Comparison of ENCODE assay signal across 8 cellular contexts in the genomic region with DNA sequence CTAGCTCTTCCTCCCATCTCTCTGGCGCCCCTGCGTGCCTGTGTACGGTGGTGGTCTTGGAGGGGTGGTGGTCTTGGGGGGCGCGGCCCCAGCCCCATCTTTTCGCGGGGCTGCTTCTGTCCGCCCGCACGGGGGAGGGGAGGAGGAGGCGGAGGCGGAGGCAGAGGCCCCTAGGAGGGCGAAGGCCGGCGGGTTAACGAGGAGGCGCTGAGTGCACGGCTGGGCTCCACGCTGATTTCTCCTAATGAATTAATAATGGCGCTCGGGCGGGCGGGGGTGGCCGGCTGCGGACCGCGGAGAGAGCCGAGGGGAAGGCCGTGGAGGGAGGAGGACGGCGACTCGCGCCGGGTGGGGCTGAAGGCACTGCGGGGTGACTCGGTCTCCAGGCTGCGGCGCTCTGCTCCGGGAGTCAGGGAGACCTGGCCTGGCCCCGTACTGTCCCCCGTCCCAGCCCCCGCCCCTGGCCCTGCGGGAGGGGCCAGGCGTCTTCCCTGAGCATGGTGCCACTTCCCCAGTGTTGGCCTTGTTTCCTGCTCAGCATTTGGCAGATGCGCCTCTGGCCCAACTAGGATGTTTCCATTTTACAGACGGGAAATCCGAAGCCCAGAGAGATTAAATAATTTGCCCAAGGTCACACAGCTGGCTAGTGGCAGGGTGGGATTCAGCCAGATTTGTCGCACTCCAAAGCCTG. TPM values are rescaled to one million over a fixed set of nuclear protein-coding genes. Genes with fewer than 3 reads are reported as not detected.
A peak's percentile ranks its signal among the peaks of the same experiment; 100 is the strongest.
DNase-seq lines count a peak whose midpoint lies in the region; ATAC-seq, FAIRE-seq and TF ChIP-seq lines count a peak whose summit lies in the region.

No MANE protein-coding gene starts in this region.

- H3K4me2 ChIP-seq in BLaER1, result peak overlapping the region; percentile 75

- H3K9me3 ChIP-seq in BLaER1 (no peaks in the 10 kb centered on the region), HUES6 (ENCODE audit: control insufficient read depth, insufficient read depth, low read depth, low read length) (no peaks in the 10 kb centered on the region), small intestine (ENCODE audit: control insufficient read depth, low read depth) (no peaks in the 10 kb centered on the region)

- H3K9ac ChIP-seq in BLaER1 (peak overlapping the region; percentile 3; the same call in 1 of the 2 replicates), HUES6 (ENCODE audit: low read length) (peak overlapping the region; percentile 5)

- in situ Hi-C loops in astrocyte of the spinal cord (cut with HindIII; ENCODE audit: low sequenced_read_pairs), result no loop called here

- no peak for DNase-seq in astrocyte of the spinal cord (ENCODE audit: low read depth, low spot score)
- DNase-seq in iPS-NIHi11 (ENCODE audit: low spot score), result peak; percentile 60
- DNase-seq in small intestine, result peak; percentile 68
- DNase-seq in dedifferentiated amniotic fluid mesenchymal stem cell (ENCODE audit: extremely low spot score), result no peak

- H3K36me3 ChIP-seq in BLaER1 (no peaks in the 10 kb centered on the region), HUES6 (ENCODE audit: control insufficient read depth, insufficient read depth, low read length) (peaks cover 4% of the 10 kb centered on the region; the same call in 1 of the 2 replicates), small intestine (ENCODE audit: control insufficient read depth in 2 of 2, insufficient read depth in 2 of 2, low read length in 2 of 2) (no peaks in the 10 kb centered on the region)

- H3K27ac ChIP-seq in BLaER1 (no peak overlapping the region), HUES6 (ENCODE audit: low read depth, low read length) (no peak overlapping the region), small intestine (ENCODE audit: low read depth in 1 of 2, low read length in 1 of 2) (no peak overlapping the region)

- no peak for FAIRE-seq in small intestine (lab: Jason Lieb, UNC)

- H3K27me3 ChIP-seq in BLaER1 (peaks cover 79% of the 10 kb centered on the region), HUES6 (ENCODE audit: control insufficient read depth, insufficient read depth, low read length) (peaks cover 37% of the 10 kb centered on the region), small intestine (ENCODE audit: control insufficient read depth in 2 of 2, insufficient read depth in 2 of 2, low read length in 2 of 2) (peaks cover 0 to 11% of the 10 kb centered on the region in 2 donors)

- no peak for TF ChIP-seq CTCF in astrocyte of the spinal cord (IDR thresholded peaks at IDR 0.05; ENCODE audit: low read depth, low read length)

- 2 to 6% (median 2%) methylated on average over 27 to 48 of the region's 48 CpGs for WGBS in small intestine, 3 donors

- peaks cover 12% of the 10 kb centered on the region for H4K20me1 ChIP-seq in BLaER1

- H3K4me1 ChIP-seq in BLaER1 (peaks cover 14% of the 10 kb centered on the region), HUES6 (ENCODE audit: control insufficient read depth, insufficient read depth, low read length) (peaks cover 24% of the 10 kb centered on the region), small intestine (ENCODE audit: control insufficient read depth in 2 of 2, insufficient read depth in 1 of 2, low read depth in 1 of 2, low read length in 1 of 2) (peaks cover 0 to 2% of the 10 kb centered on the region in 2 donors)

- ATAC-seq in GM21717 (IDR thresholded peaks at IDR 0.05; ENCODE audit: unreplicated experiment), result no peak
- ATAC-seq in GM18870 (IDR thresholded peaks at IDR 0.05; ENCODE audit: unreplicated experiment), result no peak

- H3K4me3 ChIP-seq in BLaER1 (peak overlapping the region; percentile 57), HUES6 (ENCODE audit: low read depth, low read length) (peak overlapping the region; percentile 69), astrocyte of the spinal cord (ENCODE audit: low read depth, low read length) (peak overlapping the region; percentile 43), small intestine (ENCODE audit: low read depth in 1 of 2, low read length in 2 of 2) (peak overlapping the region; percentile 25 to 40)

RNA-seq across cellular contexts. Expression of gene GAREM2, which starts 6.0 kb away (rescaled TPM):
- polyA plus RNA-seq in small intestine, result 1 to 10 TPM in 1 of 3 donors, under 1 TPM in 2; 0.22 to 1.2 (median 0.54) TPM

Comparison
In these comparisons a context has a peak if more than half of its experiments do, and no peak if none do; other contexts are left out.
1. DNase-seq: peak in iPS-NIHi11 (single experiment) and small intestine (single experiment); none in astrocyte of the spinal cord (single experiment) and dedifferentiated amniotic fluid mesenchymal stem cell (single experiment).
2. Peak in every context shown above with its lines, with median percentiles within 50 percentile points of each other: H3K4me3 ChIP-seq.